Comparison of ENCODE assay signal across 21 cellular contexts in genomic region chr21:45724994-45725843, GRCh38.
"Had no signal": no experiment of that assay in that cellular context is flagged by ENCODE, and none has a peak within 500 bp of the region (broad histone marks: within the 10 kb centered on the region; RNA-seq: fewer than 3 reads in every experiment).

No MANE protein-coding gene starts in this region.

- H3K27me3 ChIP-seq: gastroesophageal sphincter, pancreas, thyroid gland had no signal

- H3K4me1 ChIP-seq: left ventricle myocardium inferior, pancreas, thyroid gland had no signal

- H3K36me3 Mint-ChIP-seq: activated naive CD8-positive, alpha-beta T cell; immature natural killer cell had no signal

- DNase-seq: activated CD4-positive, alpha-beta T cell treated with anti-CD3 and anti-CD28 coated beads, Interleukin-2, amount 50 U/mL, for 4 hours; activated CD4-positive, CD25-positive, alpha-beta regulatory T cell treated with anti-CD3 and anti-CD28 coated beads, Interleukin-2, amount 50 U/mL, for 72 hours; activated gamma-delta T cell treated with Interleukin-2 at 50 U/mL for 16 hours; effector CD4-positive, alpha-beta T cell; immature natural killer cell; kidney glomerular epithelial cell; mammary epithelial cell; pancreas; stimulated activated CD4-positive, alpha-beta T cell treated with anti-CD3 and anti-CD28 coated beads, Interleukin-4, amount 100 ng/mL, for 4 hours; stimulated activated naive CD4-positive, alpha-beta T cell; T-helper 1 cell; T1000 had no signal

- H3K9me3 ChIP-seq: gastroesophageal sphincter, heart right ventricle, left ventricle myocardium inferior, pancreas, thyroid gland had no signal

- H3K27me3 Mint-ChIP-seq: activated naive CD8-positive, alpha-beta T cell had no signal

- H3K9me3 Mint-ChIP-seq: activated T-helper 1 cell treated with anti-CD3 and anti-CD28 coated beads, Interleukin-12 subunit alpha, Interleukin-12 subunit beta, Interleukin-2, Interleukin-4 antibody, amounts not matched to agents 30 ng/mL and 10 ng/mL and 1 ng/mL, durations not matched to agents 14 hours and 24 hours and 36 hours; immature natural killer cell had no signal

- ATAC-seq: esophagus mucosa, pancreas, sciatic nerve had no signal

- H3K4me3 ChIP-seq: gastroesophageal sphincter, pancreas, thyroid gland had no signal

- H3K27ac ChIP-seq: gastroesophageal sphincter, heart right ventricle, left ventricle myocardium inferior, pancreas, thyroid gland, VCaP had no signal

- H3K36me3 ChIP-seq: gastroesophageal sphincter, heart right ventricle, left ventricle myocardium inferior, pancreas, thyroid gland had no signal

- H3K27ac Mint-ChIP-seq: activated naive CD8-positive, alpha-beta T cell; activated T-helper 1 cell treated with anti-CD3 and anti-CD28 coated beads, Interleukin-12 subunit alpha, Interleukin-12 subunit beta, Interleukin-2, Interleukin-4 antibody, amounts not matched to agents 30 ng/mL and 10 ng/mL and 1 ng/mL, durations not matched to agents 14 hours and 24 hours and 36 hours had no signal

- H3K4me3 Mint-ChIP-seq: activated naive CD8-positive, alpha-beta T cell; activated T-helper 1 cell treated with anti-CD3 and anti-CD28 coated beads, Interleukin-12 subunit alpha, Interleukin-12 subunit beta, Interleukin-2, Interleukin-4 antibody, amounts not matched to agents 30 ng/mL and 10 ng/mL and 1 ng/mL, durations not matched to agents 14 hours and 24 hours and 36 hours; immature natural killer cell had no signal
